ENCODE assay signal across 16 cellular contexts in genomic region chr11:114678125-114679036, GRCh38. TPM values are rescaled to one million over a fixed set of nuclear protein-coding genes. Genes with fewer than 3 reads are reported as not detected.
DNase-seq lines count a peak whose midpoint lies in the region; ATAC-seq and TF ChIP-seq lines count a peak whose summit lies in the region.
"Had no signal": no experiment of that assay in that cellular context is flagged by ENCODE, and none has a peak within 500 bp of the region (broad histone marks: within the 10 kb centered on the region; RNA-seq: fewer than 3 reads in every experiment).

NXPE2 (plus strand) TSS chr11:114678527; CDS start chr11:114678576, 49 bp downstream.

- H3K9me3 ChIP-seq in vagina: no peaks in the 10 kb centered on the region
- H3K9me3 ChIP-seq: esophagus squamous epithelium, tibial nerve had no signal

- no peak for DNase-seq in Right ventricle myocardium inferior (ENCODE audit: missing footprints)
- no peak for DNase-seq in left cardiac atrium
- peak; percentile 46 for DNase-seq in astrocyte of the hippocampus (ENCODE audit: low read depth, low spot score)
- peak; percentile 65 to 81 for DNase-seq in left colon
- no peak for DNase-seq in vagina (ENCODE audit: extremely low spot score in 2 of 2)
- DNase-seq in SIG-M5 (lab: John Stamatoyannopoulos, UW): no peak
- DNase-seq in stimulated activated CD8-positive, alpha-beta memory T cell treated with anti-CD3 and anti-CD28 coated beads, Interleukin-4, amount 100 ng/mL, for 48 hours: no peak
- DNase-seq: 8988T; activated naive CD4-positive, alpha-beta T cell; esophagus squamous epithelium; immature natural killer cell; NCI-H2171 treated with DMSO at 0.1 percent for 48 hours had no signal

- intact Hi-C loops in Right ventricle myocardium inferior (cut with DNase I) (no loop called here), left cardiac atrium (cut with DNase I) (no loop called here), left colon (cut with DNase I, micrococcal nuclease) (no loop called here), vagina (cut with DNase I) (no loop called here)

- no peak for TF ChIP-seq POLR2A in vagina (IDR thresholded peaks at IDR 0.05)

- no peak within 1 kb of the TSS for H3K4me3 ChIP-seq in vagina
- H3K4me3 ChIP-seq: tibial nerve had no signal

- TF ChIP-seq CTCF in vagina (IDR thresholded peaks at IDR 0.05): no peak

- H3K4me1 ChIP-seq in vagina: peaks cover 16% of the 10 kb centered on the region
- H3K4me1 ChIP-seq: esophagus squamous epithelium, tibial nerve had no signal

- no peaks in the 10 kb centered on the region for H3K36me3 ChIP-seq in vagina
- H3K36me3 ChIP-seq: esophagus squamous epithelium, tibial nerve had no signal

- peak within 1 kb of the TSS; percentile 61 for H3K27ac ChIP-seq in vagina
- H3K27ac ChIP-seq: tibial nerve had no signal

- ATAC-seq in Right ventricle myocardium inferior (peak; percentile 39), left cardiac atrium (no peak), left colon (peak; percentile 85), HG02642 (IDR thresholded peaks at IDR 0.05; ENCODE audit: poor library complexity, unreplicated experiment) (no peak)
- ATAC-seq: natural killer cell treated with Interleukin-12 subunit alpha and Interleukin-12 subunit beta and Interleukin-15 and Interleukin-18, amount 100 ng/mL, for 72 hours had no signal

- no peaks in the 10 kb centered on the region for H3K27me3 ChIP-seq in vagina
- H3K27me3 ChIP-seq: esophagus squamous epithelium, tibial nerve had no signal

RNA-seq across cellular contexts. Expression of gene NXPE2, which starts in this region (rescaled TPM):
- total RNA-seq in Right ventricle myocardium inferior (0.14 TPM), left cardiac atrium (under 1 TPM in 1 of 2 donors, not detected in 1; 0.15 TPM), left colon (10 to 100 TPM; 17.0 to 28.1 TPM), vagina (not detected)
- total RNA-seq: activated CD8-positive, alpha-beta memory T cell treated with anti-CD3 and anti-CD28 coated beads for 36 hours; natural killer cell treated with Interleukin-12 subunit alpha and Interleukin-12 subunit beta and Interleukin-15 and Interleukin-18, amount 100 ng/mL, for 72 hours had no signal

Comparison
In these comparisons a context has a peak if more than half of its experiments do, and no peak if none do; other contexts are left out.
1. RNA of gene NXPE2 (total RNA-seq): 17.0 to 28.1 TPM in left colon; not detected in vagina (single experiment), 0.15 TPM in left cardiac atrium and 0.14 TPM in Right ventricle myocardium inferior (single experiment); every median in the first group is over 10 times any median in the second.
2. Peak in ATAC-seq in Right ventricle myocardium inferior; RNA of the gene not detected or under 1 TPM.
3. DNase-seq: peak in astrocyte of the hippocampus (single experiment) and left colon (2 of 2); none in Right ventricle myocardium inferior (single experiment), left cardiac atrium (single experiment), vagina (0 of 2), SIG-M5 (single experiment) and stimulated activated CD8-positive, alpha-beta memory T cell treated with anti-CD3 and anti-CD28 coated beads, Interleukin-4, amount 100 ng/mL, for 48 hours (single experiment).